In the genomic region with DNA sequence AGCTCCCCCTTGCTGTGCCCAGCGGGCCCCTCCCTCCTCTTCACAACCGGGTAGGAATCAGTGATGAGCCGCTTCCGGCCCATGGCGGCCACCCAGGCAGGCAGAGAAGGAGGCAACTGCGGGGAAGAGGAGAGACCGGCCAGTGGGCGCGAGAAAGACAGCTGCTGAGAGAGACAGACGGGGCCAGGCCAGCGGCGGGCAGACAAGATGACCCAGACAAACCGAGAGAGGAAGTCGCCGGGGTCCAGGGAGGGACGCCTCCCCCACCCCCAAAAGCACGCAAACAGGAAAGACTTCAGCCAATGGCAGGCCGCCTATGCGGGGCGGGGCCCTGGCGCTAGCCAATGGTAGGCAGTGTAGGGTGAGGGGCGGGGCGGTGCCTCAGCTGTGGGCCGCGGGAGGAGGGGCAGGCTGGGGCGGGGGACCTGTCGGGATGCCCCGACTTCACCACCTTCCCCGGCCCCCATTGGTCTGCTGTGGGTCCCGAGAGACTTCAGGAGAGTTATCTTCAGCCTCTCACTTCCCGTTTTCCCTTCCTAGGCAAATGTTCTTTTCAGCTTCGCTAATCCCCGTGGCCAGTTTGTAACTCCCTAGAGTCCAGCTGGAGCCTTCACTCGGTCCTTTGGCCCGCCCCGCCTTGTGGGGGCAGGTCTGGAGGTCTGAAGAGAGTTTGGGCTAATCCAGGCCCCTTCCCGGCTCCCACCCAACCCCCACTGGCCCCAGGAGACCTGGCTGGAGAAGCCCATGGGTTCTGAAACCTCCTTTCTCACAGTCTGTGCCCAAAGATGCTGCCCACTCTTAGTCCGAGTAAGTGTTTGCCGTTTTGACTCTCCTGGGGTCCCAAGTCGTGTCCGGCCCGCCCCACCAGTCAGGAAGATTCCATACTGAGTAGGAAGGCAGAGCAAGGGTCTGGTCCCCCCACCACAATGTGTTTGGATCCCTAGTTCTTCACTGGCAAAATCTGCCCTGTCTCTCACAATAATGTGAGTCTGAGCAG, we compare ENCODE assay signal across 8 cellular contexts.
DNase-seq lines count a peak whose midpoint lies in the region; ATAC-seq and TF ChIP-seq lines count a peak whose summit lies in the region.

A gene (minus strand): TSS at position 230 of the 997 bp plus-strand sequence. CDS start 147 bp downstream, at position 83.

- no peaks in the 10 kb centered on the region for H3K36me3 ChIP-seq in iPS-20b (ENCODE audit: insufficient read depth, low read depth, low read length)

- peaks cover 3% of the 10 kb centered on the region; the same call in 1 of the 2 replicates for H3K27me3 ChIP-seq in iPS-20b (ENCODE audit: insufficient read depth, low read length)

- peak within 1 kb of the TSS; percentile 79; the same call in 1 of the 2 replicates for H3K9ac ChIP-seq in iPS-20b (ENCODE audit: low read depth, low read length)

- ATAC-seq in GM18907 (IDR thresholded peaks at IDR 0.05; ENCODE audit: unreplicated experiment) = peak; percentile 71
- peak; percentile 58 for ATAC-seq in HG03139 (IDR thresholded peaks at IDR 0.05; ENCODE audit: unreplicated experiment)

- TF ChIP-seq CTCF in AG04449 (IDR thresholded peaks at IDR 0.05; ENCODE audit: insufficient read depth, low read length, missing control alignments) = no peak
- TF ChIP-seq CTCF in VCaP (conservative IDR thresholded peaks at IDR 0.05) = no peak; the same call in 1 of the 2 replicates

- in situ Hi-C loops in T47D (cut with HindIII; ENCODE audit: low pct_unique_long_range_greater_than_20kb, low sequenced_read_pairs) = no loop called here

- CTCF ChIA-PET in AG04449 (lab: Yijun Ruan, JAX) = interaction anchor here (1.3 to 41.2 kb wide), 5 partner anchors 15 to 151 kb away, joined by 5 to 2108 read pairs (median 82); a partner anchor contains a TSS

- peak within 1 kb of the TSS; percentile 96 for H3K27ac ChIP-seq in VCaP
- peak within 1 kb of the TSS; percentile 80 for H3K27ac ChIP-seq in iPS-20b (ENCODE audit: low read length)
- H3K27ac ChIP-seq in skin epidermis = peak within 1 kb of the TSS; percentile 83 to 100 (median 98)

- peak; percentile 77 for DNase-seq in AG04449 (ENCODE audit: low read depth, low spot score)
- DNase-seq in NCI-H2196 treated with DMSO at 0.1 percent for 48 hours (lab: John Stamatoyannopoulos, UW; ENCODE audit: unreplicated experiment) = peak; percentile 93
- peak; percentile 96 for DNase-seq in T47D (ENCODE audit: low read depth in 1 of 2, low spot score in 1 of 2)

- H3K9me3 ChIP-seq in iPS-20b (ENCODE audit: insufficient read depth, low read depth, low read length) = no peaks in the 10 kb centered on the region

- H3K4me3 ChIP-seq in AG04449 (ENCODE audit: low read depth, low read length) = peak within 1 kb of the TSS; percentile 92
- peak within 1 kb of the TSS; percentile 85 for H3K4me3 ChIP-seq in iPS-20b (ENCODE audit: low read length)
- H3K4me3 ChIP-seq in skin epidermis = peak within 1 kb of the TSS; percentile 37 to 74 (median 66)

- POLR2A ChIA-PET in AG04449 (lab: Yijun Ruan, JAX) = interaction anchor here (0.5 to 5.4 kb wide), 12 partner anchors 8 to 1019 kb away, joined by 3 to 76 read pairs (median 4); a partner anchor contains a TSS

- H3K4me1 ChIP-seq in iPS-20b (ENCODE audit: insufficient read depth, low read length) = peaks cover 13% of the 10 kb centered on the region; the same call in 1 of the 2 replicates

Comparison
In these comparisons a context has a peak if more than half of its experiments do, and no peak if none do; other contexts are left out.
1. Peak in every context shown above with its lines: DNase-seq, ATAC-seq, H3K4me3 ChIP-seq and H3K27ac ChIP-seq.